ENCODE assay signal across 4 cellular contexts in genomic region chr12:112586148-112586783, GRCh38.
"Had no signal": no experiment of that assay in that cellular context is flagged by ENCODE, and none has a peak within 500 bp of the region (broad histone marks: within the 10 kb centered on the region; RNA-seq: fewer than 3 reads in every experiment).

No MANE protein-coding gene starts in this region.

- H3K4me3 ChIP-seq: GM23338 had no signal

- ATAC-seq: GM23338 had no signal

- DNase-seq: H9, HCEC 1CT, KBM-7 had no signal
